In the genomic region with DNA sequence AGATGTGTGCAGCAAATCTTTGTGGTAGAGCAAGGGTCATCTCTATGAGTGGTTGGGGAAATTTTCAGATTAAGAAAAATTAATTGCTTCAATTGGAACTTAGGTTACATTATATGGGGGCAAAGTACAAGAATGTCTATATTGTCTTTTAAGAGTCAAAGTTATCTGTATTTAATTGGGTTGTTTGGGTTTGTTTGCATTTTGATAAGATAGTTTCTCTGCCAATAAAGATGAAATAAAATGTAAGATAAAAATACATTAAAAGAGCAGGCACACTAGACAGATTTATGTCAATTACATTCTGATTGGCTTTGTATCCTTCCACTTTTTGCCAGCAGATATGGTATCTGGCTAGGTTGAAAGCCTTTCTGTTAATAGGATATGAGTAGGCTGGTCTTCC, we compare ENCODE assay signal across 20 cellular contexts.
DNase-seq lines count a peak whose midpoint lies in the region; ATAC-seq, FAIRE-seq and TF ChIP-seq lines count a peak whose summit lies in the region.
"Had no signal": no experiment of that assay in that cellular context is flagged by ENCODE, and none has a peak within 500 bp of the region (broad histone marks: within the 10 kb centered on the region; RNA-seq: fewer than 3 reads in every experiment).

No MANE protein-coding gene starts in this region.

- H3K36me3 ChIP-seq in mucosa of descending colon (ENCODE audit: low read depth) (no peaks in the 10 kb centered on the region), small intestine (ENCODE audit: control insufficient read depth in 2 of 2, insufficient read depth in 2 of 2, low read length in 2 of 2) (no peaks in the 10 kb centered on the region)
- H3K36me3 ChIP-seq: BLaER1 treated with 17β-estradiol and CSF1 and Interleukin-3, amounts not matched to agents 10 nM and 100 nM had no signal

- intact Hi-C loops in mucosa of descending colon (cut with DNase I, micrococcal nuclease): no loop called here

- H3K36me3 Mint-ChIP-seq in effector memory CD8-positive, alpha-beta T cell (ENCODE audit: insufficient read depth): no peaks in the 10 kb centered on the region
- H3K36me3 Mint-ChIP-seq: CD8-positive, alpha-beta T cell had no signal

- peak; percentile 92 for FAIRE-seq in small intestine (lab: Jason Lieb, UNC)
- FAIRE-seq: A549, D721Med, G401.6, GM12891 had no signal

- ATAC-seq in mucosa of descending colon (peak; percentile 50), GM19035 (IDR thresholded peaks at IDR 0.05; ENCODE audit: unreplicated experiment) (no peak)
- ATAC-seq in effector memory CD8-positive, alpha-beta T cell (replicated peaks): no peak
- ATAC-seq: A549; CD8-positive, alpha-beta T cell had no signal

- H3K4me3 Mint-ChIP-seq in effector memory CD8-positive, alpha-beta T cell: no peak overlapping the region
- H3K4me3 Mint-ChIP-seq: B cell; CD4-positive, alpha-beta T cell; CD8-positive, alpha-beta T cell had no signal

- DNase-seq in LoVo (ENCODE audit: low spot score) (peak; percentile 2), mucosa of descending colon (no peak), small intestine (peak; percentile 80)
- DNase-seq in effector memory CD8-positive, alpha-beta T cell: no peak
- DNase-seq: AML-193; Caco-2; Calu3; CD4-positive, alpha-beta T cell; CD8-positive, alpha-beta T cell; DMS79 treated with DMSO at 0.1 percent for 48 hours; GF-D8 had no signal

- H3K27ac ChIP-seq in small intestine (ENCODE audit: low read depth in 1 of 2, low read length in 1 of 2): no peak overlapping the region
- H3K27ac ChIP-seq: 22Rv1; A549; BLaER1 treated with 17β-estradiol and CSF1 and Interleukin-3, amounts not matched to agents 10 nM and 100 nM; C4-2B had no signal

- TF ChIP-seq CTCF in mucosa of descending colon (IDR thresholded peaks at IDR 0.05): no peak

- H3K27me3 ChIP-seq in small intestine (ENCODE audit: control insufficient read depth in 2 of 2, insufficient read depth in 2 of 2, low read length in 2 of 2): no peaks in the 10 kb centered on the region
- H3K27me3 ChIP-seq: BLaER1 treated with 17β-estradiol and CSF1 and Interleukin-3, amounts not matched to agents 10 nM and 100 nM had no signal

- no peaks in the 10 kb centered on the region for H3K9me3 ChIP-seq in mucosa of descending colon
- H3K9me3 ChIP-seq in small intestine (ENCODE audit: control insufficient read depth, low read depth): no peaks in the 10 kb centered on the region
- H3K9me3 ChIP-seq: A549; BLaER1 treated with 17β-estradiol and CSF1 and Interleukin-3, amounts not matched to agents 10 nM and 100 nM had no signal

- H3K4me3 ChIP-seq in mucosa of descending colon: no peak overlapping the region
- H3K4me3 ChIP-seq in small intestine (ENCODE audit: low read depth in 1 of 2, low read length in 2 of 2): no peak overlapping the region
- H3K4me3 ChIP-seq: A549; BLaER1 treated with 17β-estradiol and CSF1 and Interleukin-3, amounts not matched to agents 10 nM and 100 nM had no signal

- H3K4me1 ChIP-seq in mucosa of descending colon (ENCODE audit: low read depth) (no peaks in the 10 kb centered on the region), small intestine (ENCODE audit: control insufficient read depth in 2 of 2, insufficient read depth in 1 of 2, low read depth in 1 of 2, low read length in 1 of 2) (no peaks in the 10 kb centered on the region)
- H3K4me1 ChIP-seq: A549; BLaER1 treated with 17β-estradiol and CSF1 and Interleukin-3, amounts not matched to agents 10 nM and 100 nM had no signal

- no peak overlapping the region for H3K27ac Mint-ChIP-seq in effector memory CD8-positive, alpha-beta T cell
- H3K27ac Mint-ChIP-seq: B cell; CD4-positive, alpha-beta T cell; CD8-positive, alpha-beta T cell had no signal

- H3K9me3 Mint-ChIP-seq in effector memory CD8-positive, alpha-beta T cell: peaks cover 10 to 20% of the 10 kb centered on the region in 2 donors

- no peaks in the 10 kb centered on the region for H3K27me3 Mint-ChIP-seq in effector memory CD8-positive, alpha-beta T cell
- H3K27me3 Mint-ChIP-seq: B cell; CD4-positive, alpha-beta T cell had no signal

- H3K4me1 Mint-ChIP-seq in effector memory CD8-positive, alpha-beta T cell (ENCODE audit: low read depth in 2 of 2): no peaks in the 10 kb centered on the region
- H3K4me1 Mint-ChIP-seq: B cell had no signal

Comparison
In these comparisons a context has a peak if more than half of its experiments do, and no peak if none do; other contexts are left out.
1. DNase-seq: peak in LoVo (single experiment) and small intestine (single experiment); none in mucosa of descending colon (0 of 3) and effector memory CD8-positive, alpha-beta T cell (0 of 3).